Comparison of ENCODE assay signal across 29 cellular contexts in the genomic region with DNA sequence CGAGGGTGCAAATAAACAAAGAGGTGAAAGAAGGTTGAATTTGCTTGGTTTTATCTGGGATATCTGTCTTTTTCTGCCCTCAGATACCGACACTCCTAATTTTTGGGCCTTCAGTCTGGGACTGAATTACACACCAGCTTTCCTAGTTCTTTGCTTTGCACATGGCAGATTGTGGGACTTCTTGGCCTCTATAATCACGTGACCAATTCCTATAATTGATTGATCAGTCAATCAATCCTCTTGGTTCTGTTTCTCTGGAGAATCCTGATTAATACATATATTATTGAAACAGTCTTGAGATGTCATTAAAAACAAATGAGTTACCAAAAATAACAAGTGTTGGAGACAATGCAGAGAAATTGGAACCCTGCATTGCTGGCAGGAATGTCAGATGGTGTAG.
"Had no signal": no experiment of that assay in that cellular context is flagged by ENCODE, and none has a peak within 500 bp of the region (broad histone marks: within the 10 kb centered on the region; RNA-seq: fewer than 3 reads in every experiment).

No MANE protein-coding gene starts in this region.

- H3K27ac Mint-ChIP-seq: dendritic cell treated with granulocyte-macrophage colony-stimulating factor and Interleukin-4, amounts not matched to agents 40 ng/mL and 50 ng/mL, for 4 days; effector memory CD8-positive, alpha-beta T cell; endodermal cell had no signal

- H3K9me3 ChIP-seq: colonic mucosa, esophagus muscularis mucosa, esophagus squamous epithelium, gastrocnemius medialis, gastroesophageal sphincter, heart left ventricle had no signal

- FAIRE-seq: colon, endometrium, endothelial cell of umbilical vein, frontal cortex had no signal

- DNase-seq: colonic mucosa; cortex of kidney; dermis blood vessel endothelial cell; dorsolateral prefrontal cortex; effector CD4-positive, alpha-beta T cell; effector CD8-positive, alpha-beta T cell; effector memory CD4-positive, alpha-beta T cell; effector memory CD8-positive, alpha-beta T cell; endodermal cell; erythroblast; esophagus squamous epithelium; foreskin fibroblast; foreskin keratinocyte; foreskin melanocyte; gastrocnemius medialis; glutamatergic neuron; head of caudate nucleus; heart left ventricle; heart right ventricle had no signal

- H3K27ac ChIP-seq: colonic mucosa, coronary artery, dorsolateral prefrontal cortex, epithelial cell of prostate, esophagus muscularis mucosa, esophagus squamous epithelium, foreskin keratinocyte, gastrocnemius medialis, gastroesophageal sphincter, heart left ventricle, heart right ventricle had no signal

- H3K36me3 ChIP-seq: colonic mucosa, esophagus muscularis mucosa, esophagus squamous epithelium, gastrocnemius medialis, gastroesophageal sphincter, heart left ventricle, heart right ventricle had no signal

- H3K9me3 Mint-ChIP-seq: dendritic cell treated with granulocyte-macrophage colony-stimulating factor and Interleukin-4, amounts not matched to agents 40 ng/mL and 50 ng/mL, for 4 days; effector memory CD8-positive, alpha-beta T cell had no signal

- H3K27me3 ChIP-seq: colonic mucosa, esophagus muscularis mucosa, esophagus squamous epithelium, foreskin keratinocyte, gastrocnemius medialis had no signal

- H3K4me1 ChIP-seq: colonic mucosa, esophagus muscularis mucosa, esophagus squamous epithelium, foreskin keratinocyte, gastrocnemius medialis, gastroesophageal sphincter had no signal

- ATAC-seq: effector memory CD8-positive, alpha-beta T cell; esophagus mucosa; foreskin keratinocyte; gastrocnemius medialis; gastroesophageal sphincter; heart left ventricle; heart right ventricle had no signal

- H3K4me3 Mint-ChIP-seq: dendritic cell treated with granulocyte-macrophage colony-stimulating factor and Interleukin-4, amounts not matched to agents 40 ng/mL and 50 ng/mL, for 4 days; effector memory CD8-positive, alpha-beta T cell; endodermal cell had no signal

- H3K4me3 ChIP-seq: colonic mucosa, coronary artery, dorsolateral prefrontal cortex, esophagus muscularis mucosa, esophagus squamous epithelium, gastrocnemius medialis, gastroesophageal sphincter, heart left ventricle, heart right ventricle had no signal
